ENCODE assay signal across 28 cellular contexts in the genomic region with DNA sequence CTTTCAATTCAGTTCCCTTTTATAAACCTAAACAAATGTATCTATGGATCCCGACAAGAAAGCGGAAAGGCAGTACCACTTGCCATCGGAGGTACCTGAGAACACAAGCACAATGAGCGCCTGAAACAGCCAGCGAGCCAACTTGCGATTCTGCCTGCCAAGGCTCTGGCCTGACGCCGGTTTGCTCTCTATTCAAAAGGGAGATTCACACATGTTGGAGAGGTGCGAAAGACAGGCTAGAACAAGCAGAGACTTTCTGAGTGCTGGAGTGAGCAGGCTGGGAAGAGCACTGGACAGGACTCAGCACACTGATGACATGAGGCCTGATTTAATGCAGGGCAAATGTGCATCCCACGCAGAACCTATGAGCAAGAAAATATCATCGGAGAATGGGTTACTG. TPM values are rescaled to one million over a fixed set of nuclear protein-coding genes. Genes with fewer than 3 reads are reported as not detected.
"Had no signal": no experiment of that assay in that cellular context is flagged by ENCODE, and none has a peak within 500 bp of the region (broad histone marks: within the 10 kb centered on the region; RNA-seq: fewer than 3 reads in every experiment).

No MANE protein-coding gene starts in this region.

- H3K9me3 ChIP-seq: colonic mucosa, right lobe of liver, transverse colon, uterus had no signal

- H3K27me3 ChIP-seq: brain microvascular endothelial cell, colonic mucosa, right lobe of liver, uterus had no signal

- H3K36me3 Mint-ChIP-seq: activated naive CD4-positive, alpha-beta T cell treated with anti-CD3 and anti-CD28 coated beads, Interleukin-2, amount 50 U/mL, for 72 hours; stimulated activated memory B cell treated with anti-CD40 and anti-IgM and Interleukin-4, amounts not matched to agents 10 μg/mL and 1 μg/mL and 100 μg/mL, for 72 hours had no signal

- H3K4me1 Mint-ChIP-seq: activated T-helper 17 cell treated with anti-CD3 and anti-CD28 coated beads, Interleukin-2, amount 50 U/mL, for 72 hours; stimulated activated memory B cell treated with anti-CD40 and anti-IgM and Interleukin-4, amounts not matched to agents 10 μg/mL and 1 μg/mL and 100 μg/mL, for 72 hours had no signal

- DNase-seq: activated CD8-positive, alpha-beta memory T cell treated with anti-CD3 and anti-CD28 coated beads for 24 hours; activated CD8-positive, alpha-beta memory T cell treated with anti-CD3 and anti-CD28 coated beads, Interleukin-2, amount 50 U/mL, for 4 hours; aorta; brain microvascular endothelial cell; central memory CD4-positive, alpha-beta T cell; erythroblast; glutamatergic neuron; hippocampal formation; mesenchymal stem cell; nephron progenitor cell; nucleus accumbens; small intestine; stimulated activated CD4-positive, alpha-beta T cell treated with anti-CD3 and anti-CD28 coated beads, Interleukin-2, amount 100 ng/mL, for 24 hours; stomach; T-helper 1 cell; transverse colon; uterus had no signal

- H3K36me3 ChIP-seq: brain microvascular endothelial cell, colonic mucosa, right lobe of liver, stomach, transverse colon, uterus, WERI-Rb-1 had no signal

- H3K9me3 Mint-ChIP-seq: activated T-cell treated with anti-CD3 and anti-CD28 coated beads, Interleukin-2, amount 50 U/mL, for 24 hours; activated T-helper 17 cell treated with anti-CD3 and anti-CD28 coated beads, Interleukin-2, amount 50 U/mL, for 72 hours had no signal

- H3K27ac Mint-ChIP-seq: activated naive CD4-positive, alpha-beta T cell treated with anti-CD3 and anti-CD28 coated beads, Interleukin-2, amount 50 U/mL, for 72 hours; activated T-cell treated with anti-CD3 and anti-CD28 coated beads, Interleukin-2, amount 50 U/mL, for 24 hours; activated T-helper 17 cell treated with anti-CD3 and anti-CD28 coated beads, Interleukin-2, amount 50 U/mL, for 72 hours; nephron progenitor cell; stimulated activated memory B cell treated with anti-CD40 and anti-IgM and Interleukin-4, amounts not matched to agents 10 μg/mL and 1 μg/mL and 100 μg/mL, for 72 hours had no signal

- H3K4me3 ChIP-seq: colonic mucosa, right lobe of liver, stomach, transverse colon, uterus had no signal

- H3K4me1 ChIP-seq: colonic mucosa, right lobe of liver, stomach, transverse colon, uterus had no signal

- H3K4me3 Mint-ChIP-seq: activated T-cell treated with anti-CD3 and anti-CD28 coated beads, Interleukin-2, amount 50 U/mL, for 24 hours; activated T-helper 17 cell treated with anti-CD3 and anti-CD28 coated beads, Interleukin-2, amount 50 U/mL, for 72 hours; nephron progenitor cell; stimulated activated memory B cell treated with anti-CD40 and anti-IgM and Interleukin-4, amounts not matched to agents 10 μg/mL and 1 μg/mL and 100 μg/mL, for 72 hours had no signal

- H3K27ac ChIP-seq: brain microvascular endothelial cell, colonic mucosa, right lobe of liver, stomach, transverse colon, uterus, WERI-Rb-1 had no signal

- ATAC-seq: activated naive CD4-positive, alpha-beta T cell treated with anti-CD3 and anti-CD28 coated beads, Interleukin-2, amount 50 U/mL, for 72 hours; activated T-helper 17 cell treated with anti-CD3 and anti-CD28 coated beads, Interleukin-2, amount 50 U/mL, for 72 hours; right lobe of liver; stimulated activated memory B cell treated with anti-CD40 and anti-IgM and Interleukin-4, amounts not matched to agents 10 μg/mL and 1 μg/mL and 100 μg/mL, for 72 hours had no signal

RNA-seq across cellular contexts. Expression of a gene that starts 17.7 kb away (rescaled TPM):
- total RNA-seq: activated naive CD4-positive, alpha-beta T cell treated with anti-CD3 and anti-CD28 coated beads, Interleukin-2, amount 50 U/mL, for 72 hours; activated T-helper 17 cell treated with anti-CD3 and anti-CD28 coated beads, Interleukin-2, amount 50 U/mL, for 72 hours; aorta; colonic mucosa; frontal cortex; liver; mononuclear cell; right lobe of liver; stomach; temporal lobe; transverse colon; uterus had no signal
- polyA plus RNA-seq: aorta, liver, small intestine, stomach had no signal
